ENCODE assay signal across 8 cellular contexts in genomic region chr2:19868705-19869550, GRCh38. TPM values are rescaled to one million over a fixed set of nuclear protein-coding genes. Genes with fewer than 3 reads are reported as not detected.
DNase-seq lines count a peak whose midpoint lies in the region; ATAC-seq and TF ChIP-seq lines count a peak whose summit lies in the region.

No MANE protein-coding gene starts in this region.

- TF ChIP-seq CTCF in dorsolateral prefrontal cortex (IDR thresholded peaks at IDR 0.05 in 54 of 56, conservative IDR thresholded peaks at IDR 0.05 in 2 of 56; ENCODE audit: low read depth in 1 of 56, partially characterized antibody in 56 of 56) (no peak), mucosa of descending colon (IDR thresholded peaks at IDR 0.05) (no peak)

- intact Hi-C loops in dorsolateral prefrontal cortex (cut with DNase I) (loop anchor here (5.0 to 10.0 kb wide), 4 partner anchors 507 to 1484 kb away; no protein-coding TSS in a partner anchor), mucosa of descending colon (cut with DNase I, micrococcal nuclease) (loop anchor here in 1 of 2 donors (10.0 kb wide), 1 partner anchor 1474 kb away; no protein-coding TSS in a partner anchor)

- H3K36me3 ChIP-seq in mucosa of descending colon (ENCODE audit: low read depth) = no peaks in the 10 kb centered on the region

- H3K27ac ChIP-seq in dorsolateral prefrontal cortex = no peak overlapping the region

- H3K4me3 ChIP-seq in dorsolateral prefrontal cortex = peak overlapping the region in 57 of 59 donors; percentile 18 to 73 (median 47)
- H3K4me3 ChIP-seq in mucosa of descending colon = no peak overlapping the region

- no peaks in the 10 kb centered on the region for H3K9me3 ChIP-seq in mucosa of descending colon

- DNase-seq in NCI-H2029 (lab: John Stamatoyannopoulos, UW) (peak; percentile 21), NCI-H2029 treated with DMSO at 0.1 percent for 48 hours (lab: John Stamatoyannopoulos, UW) (no peak), dorsolateral prefrontal cortex (peak in 1 of 10 donors; percentile 38), mucosa of descending colon (peak; percentile 55 to 81 (median 75)), OCI-M1 (lab: John Stamatoyannopoulos, UW) (no peak)
- DNase-seq in activated CD4-positive, alpha-beta T cell treated with anti-CD3 and anti-CD28 coated beads for 24 hours (ENCODE audit: low read depth in 2 of 2) = peak; percentile 30 to 46
- peak; percentile 35 to 52 for DNase-seq in stimulated activated CD8-positive, alpha-beta memory T cell treated with anti-CD3 and anti-CD28 coated beads, Interleukin-7, amount 100 ng/mL, for 1 hour (ENCODE audit: low read depth in 2 of 2)

- peaks cover 0 to 33% (median 6%) of the 10 kb centered on the region in 45 donors for H3K27me3 ChIP-seq in dorsolateral prefrontal cortex

- no peaks in the 10 kb centered on the region for H3K4me1 ChIP-seq in mucosa of descending colon (ENCODE audit: low read depth)

- peak; percentile 66 for ATAC-seq in HG03159 (IDR thresholded peaks at IDR 0.05; ENCODE audit: unreplicated experiment)
- peak; percentile 88 for ATAC-seq in mucosa of descending colon

RNA-seq across cellular contexts. Expression of gene TTC32, which starts 32.9 kb away (rescaled TPM):
- 10 to 100 TPM in 118 of 120 experiments, 1 to 10 TPM in 2; 8.8 to 38.7 (median 18.3) TPM for total RNA-seq in dorsolateral prefrontal cortex
- 10 to 100 TPM; 11.1 to 15.4 (median 14.0) TPM for total RNA-seq in mucosa of descending colon

Comparison
In these comparisons a context has a peak if more than half of its experiments do, and no peak if none do; other contexts are left out.
1. DNase-seq: peak in NCI-H2029 (single experiment), activated CD4-positive, alpha-beta T cell treated with anti-CD3 and anti-CD28 coated beads for 24 hours (2 of 2), mucosa of descending colon (3 of 3) and stimulated activated CD8-positive, alpha-beta memory T cell treated with anti-CD3 and anti-CD28 coated beads, Interleukin-7, amount 100 ng/mL, for 1 hour (2 of 2); none in NCI-H2029 treated with DMSO at 0.1 percent for 48 hours (single experiment) and OCI-M1 (single experiment).